9 cellular contexts compared by ENCODE assay signal in the genomic region with DNA sequence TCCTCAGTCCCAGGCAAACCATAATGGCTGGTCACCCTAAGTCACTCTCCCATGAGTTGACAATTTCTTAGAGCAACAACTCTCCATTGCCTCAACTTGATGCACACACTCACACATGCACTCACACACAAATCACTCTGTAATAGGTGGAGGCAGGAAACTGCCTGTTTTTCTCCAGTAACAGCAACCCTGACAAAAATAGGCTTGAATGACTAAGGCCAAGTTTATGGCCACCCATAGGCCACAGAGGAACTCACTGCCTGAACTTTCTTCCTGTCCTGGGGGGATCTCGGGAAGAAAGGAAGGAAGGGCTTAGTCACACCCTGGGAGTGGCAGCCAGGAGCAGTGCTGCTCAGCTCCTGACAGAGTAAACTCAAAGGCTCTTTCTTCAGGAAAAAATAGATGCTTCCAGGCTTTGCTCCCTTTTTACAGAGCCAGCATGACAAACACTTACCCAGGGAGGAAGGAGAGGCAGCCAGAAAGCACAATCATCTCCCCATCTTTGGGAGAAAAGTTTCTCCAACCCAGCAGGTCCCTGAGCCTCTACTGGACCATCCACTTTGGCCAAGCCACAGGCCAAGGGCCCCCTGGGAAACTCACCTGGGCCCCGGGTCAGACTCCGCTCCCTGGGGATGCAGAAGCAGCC. TPM values are rescaled to one million over a fixed set of nuclear protein-coding genes. Genes with fewer than 3 reads are reported as not detected.
DNase-seq lines count a peak whose midpoint lies in the region; ATAC-seq and TF ChIP-seq lines count a peak whose summit lies in the region.
"Had no signal": no experiment of that assay in that cellular context is flagged by ENCODE, and none has a peak within 500 bp of the region (broad histone marks: within the 10 kb centered on the region; RNA-seq: fewer than 3 reads in every experiment).

No MANE protein-coding gene starts in this region.

- H3K4me1 ChIP-seq in muscle layer of duodenum (ENCODE audit: control insufficient read depth in 1 of 2, insufficient read depth in 2 of 2, low read length in 2 of 2): peaks cover 0 to 9% of the 10 kb centered on the region in 2 donors

- H3K4me3 ChIP-seq in AG04450 (ENCODE audit: low read depth, low read length) (no peak overlapping the region), epithelial cell of esophagus (ENCODE audit: low read length) (no peak overlapping the region), muscle layer of duodenum (ENCODE audit: low read depth in 1 of 2, low read length in 2 of 2) (no peak overlapping the region)

- POLR2A ChIA-PET in AG04450 (lab: Yijun Ruan, JAX): interaction anchor here (1.4 kb wide), 1 partner anchor 236 kb away, joined by 3 read pairs; a partner anchor contains a TSS

- H3K27me3 ChIP-seq in AG04450 (ENCODE audit: control insufficient read depth, insufficient read depth, low read length): no peaks in the 10 kb centered on the region
- H3K27me3 ChIP-seq in muscle layer of duodenum (ENCODE audit: low read depth, low read length): no peaks in the 10 kb centered on the region

- H3K9me3 ChIP-seq in AG04450 (ENCODE audit: control insufficient read depth, insufficient read depth, low read length) (peaks cover 3% of the 10 kb centered on the region; the same call in 1 of the 2 replicates), muscle layer of duodenum (ENCODE audit: control insufficient read depth in 1 of 2, low read length in 2 of 2) (no peaks in the 10 kb centered on the region)

- no peak for ATAC-seq in HG03460 (IDR thresholded peaks at IDR 0.05; ENCODE audit: unreplicated experiment)

- DNase-seq in AG04450 (ENCODE audit: low read depth, low spot score) (no peak), NOMO-1 (lab: John Stamatoyannopoulos, UW; ENCODE audit: unreplicated experiment in 2 of 2) (peak; percentile 73 to 81), epithelial cell of esophagus (ENCODE audit: low read depth) (peak; percentile 94), NCI-H146 (lab: John Stamatoyannopoulos, UW) (no peak), ecto neural progenitor cell (ENCODE audit: low spot score) (no peak)
- DNase-seq in stimulated activated CD4-positive, alpha-beta T cell treated with anti-CD3 and anti-CD28 coated beads, Interleukin-12 subunit alpha, Interleukin-12 subunit beta, amount 100 ng/mL, for 4 hours: no peak
- DNase-seq: DMS 273 treated with DMSO at 0.1 percent for 48 hours had no signal

- CTCF ChIA-PET in AG04450 (lab: Charles Lee): interaction anchor here (1.0 to 2.2 kb wide), 2 partner anchors 52 to 332 kb away, joined by 4 to 10 read pairs (median 8); no protein-coding TSS in a partner anchor

- TF ChIP-seq CTCF in AG04450 (IDR thresholded peaks at IDR 0.05; ENCODE audit: low read depth, low read length) (no peak), epithelial cell of esophagus (IDR thresholded peaks at IDR 0.05; ENCODE audit: insufficient read depth, low read depth, low read length, missing control alignments) (no peak)

- H3K27ac ChIP-seq in AG04450 (ENCODE audit: low read depth, low read length) (peak overlapping the region; percentile 75), muscle layer of duodenum (ENCODE audit: low read length) (peak overlapping the region; percentile 60)

- no peaks in the 10 kb centered on the region for H3K36me3 ChIP-seq in muscle layer of duodenum (ENCODE audit: control insufficient read depth in 1 of 2, insufficient read depth in 2 of 2, low read length in 2 of 2)

RNA-seq across cellular contexts. Expression of a gene that starts 0.4 kb away (rescaled TPM):
- 1.3 and 1.6 TPM in 2 replicates for polyA plus RNA-seq in AG04450 (2011; rRNA removed)
- 3.2 and 3.5 TPM in 2 replicates for polyA minus RNA-seq in AG04450 (2011; rRNA and poly(A)+ RNA removed)

Comparison
In these comparisons a context has a peak if more than half of its experiments do, and no peak if none do; other contexts are left out.
1. DNase-seq: peak in NOMO-1 (2 of 2) and epithelial cell of esophagus (single experiment); none in AG04450 (single experiment), NCI-H146 (single experiment), ecto neural progenitor cell (single experiment) and stimulated activated CD4-positive, alpha-beta T cell treated with anti-CD3 and anti-CD28 coated beads, Interleukin-12 subunit alpha, Interleukin-12 subunit beta, amount 100 ng/mL, for 4 hours (single experiment).